ENCODE assay signal across 1 cellular context in the genomic region with DNA sequence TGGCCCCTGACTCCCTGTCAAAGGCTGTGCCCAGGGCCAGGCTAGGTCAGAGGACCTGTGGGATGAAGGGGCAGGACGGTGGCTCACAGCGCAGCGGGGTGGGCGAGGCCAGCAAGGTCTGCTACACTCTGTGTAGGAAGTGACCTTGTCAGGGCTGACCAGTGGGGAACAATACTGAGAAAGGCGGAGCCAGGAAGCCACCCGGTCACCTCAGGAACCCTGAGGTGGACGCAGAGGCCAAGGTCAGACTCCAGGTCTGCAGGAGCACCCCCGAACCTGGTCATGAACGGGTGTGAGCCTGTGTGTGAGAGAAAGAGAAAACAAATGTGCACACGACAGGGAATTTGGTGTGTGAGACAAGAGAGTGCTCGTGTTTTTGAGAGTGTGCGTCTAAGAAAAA.
A peak's percentile ranks its signal among the peaks of the same experiment; 100 is the strongest.
TF ChIP-seq lines count a peak whose summit lies in the region.

No MANE protein-coding gene starts in this region.

TF ChIP-seq in HepG2, 621 proteins besides CTCF, POLR2A, EP300 and RAD21 (continued from another document):
- TF ChIP-seq, protein P1, sequence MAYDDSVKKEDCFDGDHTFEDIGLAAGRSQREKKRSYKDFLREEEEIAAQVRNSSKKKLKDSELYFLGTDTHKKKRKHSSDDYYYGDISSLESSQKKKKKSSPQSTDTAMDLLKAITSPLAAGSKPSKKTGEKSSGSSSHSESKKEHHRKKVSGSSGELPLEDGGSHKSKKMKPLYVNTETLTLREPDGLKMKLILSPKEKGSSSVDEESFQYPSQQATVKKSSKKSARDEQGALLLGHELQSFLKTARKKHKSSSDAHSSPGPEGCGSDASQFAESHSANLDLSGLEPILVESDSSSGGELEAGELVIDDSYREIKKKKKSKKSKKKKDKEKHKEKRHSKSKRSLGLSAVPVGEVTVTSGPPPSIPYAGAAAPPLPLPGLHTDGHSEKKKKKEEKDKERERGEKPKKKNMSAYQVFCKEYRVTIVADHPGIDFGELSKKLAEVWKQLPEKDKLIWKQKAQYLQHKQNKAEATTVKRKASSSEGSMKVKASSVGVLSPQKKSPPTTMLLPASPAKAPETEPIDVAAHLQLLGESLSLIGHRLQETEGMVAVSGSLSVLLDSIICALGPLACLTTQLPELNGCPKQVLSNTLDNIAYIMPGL (CRISPR knock-in tag; IDR thresholded peaks at IDR 0.05; ENCODE audit: borderline replicate concordance in 1 of 2, low read depth in 1 of 2) = 0 out of 4 replicates have a peak, but pooled peaks of 1 of the 2 experiments have one; percentile 14
- TF ChIP-seq GATA4 (IDR thresholded peaks at IDR 0.05; ENCODE audit: borderline replicate concordance, low read depth) = no peak
- TF ChIP-seq, protein P2, sequence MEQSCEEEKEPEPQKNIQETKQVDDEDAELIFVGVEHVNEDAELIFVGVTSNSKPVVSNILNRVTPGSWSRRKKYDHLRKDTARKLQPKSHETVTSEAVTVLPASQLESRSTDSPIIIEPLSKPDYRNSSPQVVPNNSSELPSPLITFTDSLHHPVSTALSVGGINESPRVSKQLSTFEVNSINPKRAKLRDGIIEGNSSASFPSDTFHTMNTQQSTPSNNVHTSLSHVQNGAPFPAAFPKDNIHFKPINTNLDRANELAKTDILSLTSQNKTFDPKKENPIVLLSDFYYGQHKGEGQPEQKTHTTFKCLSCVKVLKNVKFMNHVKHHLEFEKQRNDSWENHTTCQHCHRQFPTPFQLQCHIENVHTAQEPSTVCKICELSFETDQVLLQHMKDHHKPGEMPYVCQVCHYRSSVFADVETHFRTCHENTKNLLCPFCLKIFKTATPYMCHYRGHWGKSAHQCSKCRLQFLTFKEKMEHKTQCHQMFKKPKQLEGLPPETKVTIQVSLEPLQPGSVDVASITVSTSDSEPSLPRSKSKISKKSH (CRISPR knock-in tag; IDR thresholded peaks at IDR 0.05; ENCODE audit: borderline replicate concordance) = peak; percentile 28; the same call in 1 of the 2 replicates
- no peak for TF ChIP-seq SETDB1 (CRISPR knock-in tag; IDR thresholded peaks at IDR 0.05; ENCODE audit: borderline replicate concordance)
- TF ChIP-seq ZNF446 (CRISPR knock-in tag; IDR thresholded peaks at IDR 0.05) = no peak
- TF ChIP-seq, protein P3, sequence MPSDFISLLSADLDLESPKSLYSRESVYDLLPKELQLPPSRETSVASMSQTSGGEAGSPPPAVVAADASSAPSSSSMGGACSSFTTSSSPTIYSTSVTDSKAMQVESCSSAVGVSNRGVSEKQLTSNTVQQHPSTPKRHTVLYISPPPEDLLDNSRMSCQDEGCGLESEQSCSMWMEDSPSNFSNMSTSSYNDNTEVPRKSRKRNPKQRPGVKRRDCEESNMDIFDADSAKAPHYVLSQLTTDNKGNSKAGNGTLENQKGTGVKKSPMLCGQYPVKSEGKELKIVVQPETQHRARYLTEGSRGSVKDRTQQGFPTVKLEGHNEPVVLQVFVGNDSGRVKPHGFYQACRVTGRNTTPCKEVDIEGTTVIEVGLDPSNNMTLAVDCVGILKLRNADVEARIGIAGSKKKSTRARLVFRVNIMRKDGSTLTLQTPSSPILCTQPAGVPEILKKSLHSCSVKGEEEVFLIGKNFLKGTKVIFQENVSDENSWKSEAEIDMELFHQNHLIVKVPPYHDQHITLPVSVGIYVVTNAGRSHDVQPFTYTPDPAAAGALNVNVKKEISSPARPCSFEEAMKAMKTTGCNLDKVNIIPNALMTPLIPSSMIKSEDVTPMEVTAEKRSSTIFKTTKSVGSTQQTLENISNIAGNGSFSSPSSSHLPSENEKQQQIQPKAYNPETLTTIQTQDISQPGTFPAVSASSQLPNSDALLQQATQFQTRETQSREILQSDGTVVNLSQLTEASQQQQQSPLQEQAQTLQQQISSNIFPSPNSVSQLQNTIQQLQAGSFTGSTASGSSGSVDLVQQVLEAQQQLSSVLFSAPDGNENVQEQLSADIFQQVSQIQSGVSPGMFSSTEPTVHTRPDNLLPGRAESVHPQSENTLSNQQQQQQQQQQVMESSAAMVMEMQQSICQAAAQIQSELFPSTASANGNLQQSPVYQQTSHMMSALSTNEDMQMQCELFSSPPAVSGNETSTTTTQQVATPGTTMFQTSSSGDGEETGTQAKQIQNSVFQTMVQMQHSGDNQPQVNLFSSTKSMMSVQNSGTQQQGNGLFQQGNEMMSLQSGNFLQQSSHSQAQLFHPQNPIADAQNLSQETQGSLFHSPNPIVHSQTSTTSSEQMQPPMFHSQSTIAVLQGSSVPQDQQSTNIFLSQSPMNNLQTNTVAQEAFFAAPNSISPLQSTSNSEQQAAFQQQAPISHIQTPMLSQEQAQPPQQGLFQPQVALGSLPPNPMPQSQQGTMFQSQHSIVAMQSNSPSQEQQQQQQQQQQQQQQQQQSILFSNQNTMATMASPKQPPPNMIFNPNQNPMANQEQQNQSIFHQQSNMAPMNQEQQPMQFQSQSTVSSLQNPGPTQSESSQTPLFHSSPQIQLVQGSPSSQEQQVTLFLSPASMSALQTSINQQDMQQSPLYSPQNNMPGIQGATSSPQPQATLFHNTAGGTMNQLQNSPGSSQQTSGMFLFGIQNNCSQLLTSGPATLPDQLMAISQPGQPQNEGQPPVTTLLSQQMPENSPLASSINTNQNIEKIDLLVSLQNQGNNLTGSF (CRISPR knock-in tag; IDR thresholded peaks at IDR 0.05) = no peak
- TF ChIP-seq AKAP8 (CRISPR knock-in tag; IDR thresholded peaks at IDR 0.05) = no peak
- TF ChIP-seq ZBTB38 (CRISPR knock-in tag; IDR thresholded peaks at IDR 0.05) = 0 out of 2 replicates have a peak, but pooled peaks have one; percentile 25
- no peak for TF ChIP-seq ZNF124 (CRISPR knock-in tag; IDR thresholded peaks at IDR 0.05)
- peak; percentile 51; the same call in 1 of the 2 replicates for TF ChIP-seq ETV5 (CRISPR knock-in tag; IDR thresholded peaks at IDR 0.05; ENCODE audit: borderline replicate concordance)
- TF ChIP-seq ZFY (CRISPR knock-in tag; IDR thresholded peaks at IDR 0.05) = peak; percentile 25; the same call in 1 of the 2 replicates
- no peak for TF ChIP-seq ZNF441 (CRISPR knock-in tag; IDR thresholded peaks at IDR 0.05; ENCODE audit: borderline replicate concordance)
- no peak for TF ChIP-seq PCBP1 (IDR thresholded peaks at IDR 0.05; ENCODE audit: borderline replicate concordance, low read depth, low read length)
- TF ChIP-seq RARA (CRISPR knock-in tag; IDR thresholded peaks at IDR 0.05) = peak; percentile 88
- TF ChIP-seq ZNF569 (CRISPR knock-in tag; IDR thresholded peaks at IDR 0.05; ENCODE audit: borderline replicate concordance) = no peak
- TF ChIP-seq HNF4A (CRISPR knock-in tag; IDR thresholded peaks at IDR 0.05) = peak; percentile 41
- TF ChIP-seq GFI1 (CRISPR knock-in tag; IDR thresholded peaks at IDR 0.05; ENCODE audit: borderline replicate concordance) = no peak
- TF ChIP-seq ZNF782 (CRISPR knock-in tag; IDR thresholded peaks at IDR 0.05; ENCODE audit: borderline replicate concordance) = no peak
